ENCODE assay signal across 8 cellular contexts in the genomic region with DNA sequence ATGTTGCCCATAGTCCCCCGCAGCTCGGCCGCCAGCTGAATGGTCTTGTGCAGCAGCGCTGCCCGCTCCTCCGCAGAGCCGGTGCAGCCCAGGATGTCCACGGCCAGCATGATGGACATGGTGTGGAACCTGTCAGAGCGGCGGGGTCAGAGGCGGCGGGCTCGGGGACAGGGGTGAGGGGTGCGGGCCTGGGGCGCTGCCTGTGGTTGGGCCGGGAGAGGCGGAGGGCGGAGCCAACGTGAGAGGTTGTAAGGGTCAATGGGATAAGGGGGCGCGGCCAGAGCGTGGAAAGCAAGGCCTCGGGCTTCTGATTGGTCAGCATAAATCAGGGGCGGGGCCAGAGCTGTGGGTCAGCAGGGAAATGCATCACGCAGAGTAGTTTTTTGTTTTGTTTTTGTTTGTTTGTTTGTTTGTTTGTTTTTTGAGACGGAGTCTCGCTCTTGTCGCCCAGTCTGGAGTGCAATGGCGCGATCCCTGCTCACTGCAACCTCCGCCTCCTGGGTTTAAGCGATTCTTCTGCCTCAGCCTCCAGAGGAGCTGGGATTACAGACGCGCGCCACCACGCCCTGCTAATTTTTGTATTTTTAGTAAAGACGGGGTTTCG. TPM values are rescaled to one million over a fixed set of nuclear protein-coding genes. Genes with fewer than 3 reads are reported as not detected.
DNase-seq lines count a peak whose midpoint lies in the region; ATAC-seq and TF ChIP-seq lines count a peak whose summit lies in the region.
"Had no signal": no experiment of that assay in that cellular context is flagged by ENCODE, and none has a peak within 500 bp of the region (broad histone marks: within the 10 kb centered on the region; RNA-seq: fewer than 3 reads in every experiment).

No MANE protein-coding gene starts in this region.

- no peak overlapping the region for H3K27ac ChIP-seq in upper lobe of right lung

- peak; percentile 5 for ATAC-seq in esophagus mucosa
- ATAC-seq in upper lobe of right lung = peak; percentile 82
- no peak for ATAC-seq in HG02970 (IDR thresholded peaks at IDR 0.05; ENCODE audit: low FRiP score, unreplicated experiment)
- ATAC-seq in HG03457 (IDR thresholded peaks at IDR 0.05; ENCODE audit: unreplicated experiment) = no peak

- H3K36me3 Mint-ChIP-seq in activated naive CD4-positive, alpha-beta T cell treated with anti-CD3 and anti-CD28 coated beads, Interleukin-2, amount 10 ng/mL, durations not matched to agents 7 days and 5 days = peaks cover 41% of the 10 kb centered on the region
- H3K36me3 Mint-ChIP-seq: activated naive CD8-positive, alpha-beta T cell had no signal

- H3K4me3 Mint-ChIP-seq in activated naive CD4-positive, alpha-beta T cell treated with anti-CD3 and anti-CD28 coated beads, Interleukin-2, amount 10 ng/mL, durations not matched to agents 7 days and 5 days = no peak overlapping the region
- H3K4me3 Mint-ChIP-seq: activated naive CD8-positive, alpha-beta T cell had no signal

- H3K27ac Mint-ChIP-seq in activated naive CD4-positive, alpha-beta T cell treated with anti-CD3 and anti-CD28 coated beads, Interleukin-2, amount 10 ng/mL, durations not matched to agents 7 days and 5 days = no peak overlapping the region
- H3K27ac Mint-ChIP-seq: activated naive CD8-positive, alpha-beta T cell had no signal

- no peaks in the 10 kb centered on the region for H3K27me3 Mint-ChIP-seq in activated naive CD4-positive, alpha-beta T cell treated with anti-CD3 and anti-CD28 coated beads, Interleukin-2, amount 10 ng/mL, durations not matched to agents 7 days and 5 days
- H3K27me3 Mint-ChIP-seq: activated naive CD8-positive, alpha-beta T cell had no signal

- TF ChIP-seq CTCF in upper lobe of right lung (IDR thresholded peaks at IDR 0.05) = no peak

- CTCF ChIA-PET in activated naive CD4-positive, alpha-beta T cell treated with anti-CD3 and anti-CD28 coated beads, Interleukin-2, amount 10 ng/mL, durations not matched to agents 7 days and 5 days (lab: Charles Lee) = interaction anchor here (1.4 kb wide), 1 partner anchor 128 kb away, joined by 3 read pairs; no protein-coding TSS in a partner anchor

- intact Hi-C loops in upper lobe of right lung (cut with DNase I) = no loop called here

- H3K4me3 ChIP-seq in upper lobe of right lung = peak overlapping the region; percentile 26

- no peaks in the 10 kb centered on the region for H3K9me3 Mint-ChIP-seq in activated naive CD4-positive, alpha-beta T cell treated with anti-CD3 and anti-CD28 coated beads, Interleukin-2, amount 10 ng/mL, durations not matched to agents 7 days and 5 days

- H3K4me1 ChIP-seq in upper lobe of right lung = peaks cover 12% of the 10 kb centered on the region

- peaks cover 66% of the 10 kb centered on the region for H3K36me3 ChIP-seq in upper lobe of right lung

- peaks cover 5% of the 10 kb centered on the region for H3K4me1 Mint-ChIP-seq in activated naive CD4-positive, alpha-beta T cell treated with anti-CD3 and anti-CD28 coated beads, Interleukin-2, amount 10 ng/mL, durations not matched to agents 7 days and 5 days

- H3K9me3 ChIP-seq in upper lobe of right lung = no peaks in the 10 kb centered on the region

- DNase-seq in NCI-H146 treated with DMSO at 0.1 percent for 48 hours (lab: John Stamatoyannopoulos, UW; ENCODE audit: unreplicated experiment) (peak; percentile 73), lung microvascular endothelial cell (ENCODE audit: low read depth in 2 of 2) (peak; percentile 29 to 61), upper lobe of right lung (peak; percentile 89)
- DNase-seq in activated naive CD4-positive, alpha-beta T cell treated with anti-CD3 and anti-CD28 coated beads, Interleukin-2, amount 10 ng/mL, durations not matched to agents 7 days and 5 days = no peak

- H3K27me3 ChIP-seq in upper lobe of right lung = no peaks in the 10 kb centered on the region

RNA-seq across cellular contexts. Expression of gene TOR2A, which starts 6.8 kb away (rescaled TPM):
- total RNA-seq in esophagus mucosa = 9.5 TPM
- 4.8 TPM in 2 replicates for total RNA-seq in lung microvascular endothelial cell
- total RNA-seq in upper lobe of right lung = 17.3 TPM

RNA-seq across cellular contexts. Expression of gene TTC16, which starts 26.1 kb away (rescaled TPM):
- not detected for total RNA-seq in esophagus mucosa
- not detected in 2 replicates for total RNA-seq in lung microvascular endothelial cell
- 0.41 TPM for total RNA-seq in upper lobe of right lung

RNA-seq across cellular contexts. Expression of gene PTRH1, which starts 26.5 kb away (rescaled TPM):
- 7.9 TPM for total RNA-seq in esophagus mucosa
- 24.4 and 25.0 TPM in 2 replicates for total RNA-seq in lung microvascular endothelial cell
- total RNA-seq in upper lobe of right lung = 8.0 TPM

RNA-seq across cellular contexts. Expression of gene CFAP157, which starts 35.1 kb away (rescaled TPM):
- total RNA-seq in esophagus mucosa (not detected), lung microvascular endothelial cell (not detected in 2 replicates), upper lobe of right lung (0.29 TPM)

RNA-seq across cellular contexts. Expression of gene SH2D3C, which starts 36.5 kb away (rescaled TPM):
- total RNA-seq in esophagus mucosa (1.9 TPM), lung microvascular endothelial cell (56.2 and 72.6 TPM in 2 replicates), upper lobe of right lung (85.3 TPM)

Comparison
In these comparisons a context has a peak if more than half of its experiments do, and no peak if none do; other contexts are left out.
1. ATAC-seq: peak in esophagus mucosa (single experiment) and upper lobe of right lung (single experiment); none in HG02970 (single experiment) and HG03457 (single experiment).